Comparison of ENCODE assay signal across 2 cellular contexts in genomic region chr1:231770776-231771175, GRCh38.
TF ChIP-seq lines count a peak whose summit lies in the region.

No MANE protein-coding gene starts in this region.

TF ChIP-seq in liver, 16 proteins besides CTCF, POLR2A, EP300 and RAD21 (continued from another document):
- no peak for TF ChIP-seq ZBTB33 (IDR thresholded peaks at IDR 0.05)
- peak in 1 of 2 donors; percentile 18 for TF ChIP-seq RXRA (IDR thresholded peaks at IDR 0.05)

TF ChIP-seq in HepG2, 621 proteins besides CTCF, POLR2A, EP300 and RAD21 (continued from another document):
- TF ChIP-seq U2AF1 (optimal IDR thresholded peaks at IDR 0.05; ENCODE audit: low read depth, low read length) (no peak), KLF6 (CRISPR knock-in tag; IDR thresholded peaks at IDR 0.05) (no peak), THAP8 (CRISPR knock-in tag; IDR thresholded peaks at IDR 0.05; ENCODE audit: borderline replicate concordance) (no peak), ZNF550 (CRISPR knock-in tag; IDR thresholded peaks at IDR 0.05; ENCODE audit: borderline replicate concordance) (no peak), ZNF883 (CRISPR knock-in tag; IDR thresholded peaks at IDR 0.05; ENCODE audit: not compliant biosample characterization) (no peak), ZNF563 (CRISPR knock-in tag; IDR thresholded peaks at IDR 0.05) (no peak), ARID2 (CRISPR knock-in tag; IDR thresholded peaks at IDR 0.05; ENCODE audit: borderline replicate concordance) (no peak), ZNF331 (CRISPR knock-in tag; IDR thresholded peaks at IDR 0.05) (no peak), GRHL1 (CRISPR knock-in tag; conservative IDR thresholded peaks at IDR 0.05) (no peak), FIP1L1 (IDR thresholded peaks at IDR 0.05; ENCODE audit: borderline replicate concordance, insufficient read depth, low read depth, low read length) (no peak), ZSCAN31 (CRISPR knock-in tag; IDR thresholded peaks at IDR 0.05; ENCODE audit: low read depth) (no peak)
